ENCODE assay signal across 1 cellular context in the genomic region with DNA sequence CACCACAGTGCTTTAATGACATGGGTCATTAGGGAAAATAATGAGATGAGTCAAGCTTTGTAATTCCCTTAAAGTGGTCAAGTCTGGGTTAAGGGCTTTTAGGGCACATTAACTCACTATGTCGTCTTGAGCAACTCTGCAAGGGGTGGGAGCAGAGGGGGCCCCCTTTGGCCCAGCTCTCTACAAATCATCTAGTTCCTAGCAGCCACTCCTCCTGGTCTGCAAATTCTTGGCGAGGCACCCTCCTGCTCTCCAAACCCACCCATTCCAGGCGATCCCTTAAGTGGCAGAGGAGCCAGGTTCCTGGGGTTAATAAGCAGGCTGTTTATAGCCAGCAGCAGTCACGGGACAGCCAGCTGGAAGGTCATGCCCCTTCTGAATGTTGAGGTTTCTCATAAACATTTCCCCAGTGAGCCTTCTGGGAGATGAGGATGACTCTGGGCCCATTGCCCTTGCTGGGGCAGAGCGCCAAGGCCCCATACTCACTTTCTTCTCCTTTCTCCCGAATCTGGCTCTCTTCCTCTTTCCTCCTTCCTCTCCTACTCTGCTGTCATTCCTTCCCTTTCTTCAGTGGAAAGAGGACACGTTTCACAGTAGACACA.
A peak's percentile ranks its signal among the peaks of the same experiment; 100 is the strongest.
TF ChIP-seq lines count a peak whose summit lies in the region.

No MANE protein-coding gene starts in this region.

TF ChIP-seq in Ishikawa, 13 proteins besides CTCF, POLR2A, EP300 and RAD21 (continued from another document):
- TF ChIP-seq, protein P1, sequence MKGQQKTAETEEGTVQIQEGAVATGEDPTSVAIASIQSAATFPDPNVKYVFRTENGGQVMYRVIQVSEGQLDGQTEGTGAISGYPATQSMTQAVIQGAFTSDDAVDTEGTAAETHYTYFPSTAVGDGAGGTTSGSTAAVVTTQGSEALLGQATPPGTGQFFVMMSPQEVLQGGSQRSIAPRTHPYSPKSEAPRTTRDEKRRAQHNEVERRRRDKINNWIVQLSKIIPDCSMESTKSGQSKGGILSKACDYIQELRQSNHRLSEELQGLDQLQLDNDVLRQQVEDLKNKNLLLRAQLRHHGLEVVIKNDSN (IDR thresholded peaks at IDR 0.05): no peak
- TF ChIP-seq TCF12 (IDR thresholded peaks at IDR 0.05; ENCODE audit: low read depth): peak; percentile 61
- TF ChIP-seq, protein P2, sequence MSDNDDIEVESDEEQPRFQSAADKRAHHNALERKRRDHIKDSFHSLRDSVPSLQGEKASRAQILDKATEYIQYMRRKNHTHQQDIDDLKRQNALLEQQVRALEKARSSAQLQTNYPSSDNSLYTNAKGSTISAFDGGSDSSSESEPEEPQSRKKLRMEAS (IDR thresholded peaks at IDR 0.05): no peak
